Comparison of ENCODE assay signal across 12 cellular contexts in genomic region chr11:11973361-11973800, GRCh38. TPM values are rescaled to one million over a fixed set of nuclear protein-coding genes. Genes with fewer than 3 reads are reported as not detected.
A peak's percentile ranks its signal among the peaks of the same experiment; 100 is the strongest.
DNase-seq lines count a peak whose midpoint lies in the region; ATAC-seq and TF ChIP-seq lines count a peak whose summit lies in the region.
"Had no signal": no experiment of that assay in that cellular context is flagged by ENCODE, and none has a peak within 500 bp of the region (broad histone marks: within the 10 kb centered on the region; RNA-seq: fewer than 3 reads in every experiment).

No MANE protein-coding gene starts in this region.

- peak; percentile 83 for ATAC-seq in right cardiac atrium
- no peak for ATAC-seq in HG03439 (IDR thresholded peaks at IDR 0.05; ENCODE audit: unreplicated experiment)
- ATAC-seq: naive thymus-derived CD4-positive, alpha-beta T cell had no signal

- peak; percentile 88 for DNase-seq in AG10803 (ENCODE audit: low read depth)
- peak; percentile 87 to 95 (median 91) for DNase-seq in right cardiac atrium
- peak; percentile 93 for DNase-seq in posterior vena cava (ENCODE audit: low spot score)
- no peak for DNase-seq in COLO668 (lab: John Stamatoyannopoulos, UW; ENCODE audit: unreplicated experiment)
- no peak for DNase-seq in SJCRH30
- DNase-seq in NK-92 treated with Interleukin-12 subunit alpha and Interleukin-12 subunit beta, amount 100 ng/mL, for 24 hours (lab: John Stamatoyannopoulos, UW), result no peak
- DNase-seq: CD4-positive, alpha-beta memory T cell; NCI-H2171 had no signal

- H3K4me3 Mint-ChIP-seq in brain, result peak overlapping the region in 3 of 5 experiments; percentile 5 to 60 (median 46)
- H3K4me3 Mint-ChIP-seq: CD4-positive, alpha-beta memory T cell; naive thymus-derived CD4-positive, alpha-beta T cell had no signal

- H3K27me3 ChIP-seq in right cardiac atrium (ENCODE audit: control insufficient read depth, insufficient read depth) (no peaks in the 10 kb centered on the region), SJCRH30 (no peaks in the 10 kb centered on the region)

- no peaks in the 10 kb centered on the region for H3K36me3 ChIP-seq in SJCRH30

- peaks cover 0 to 3% (median 0%) of the 10 kb centered on the region in 5 experiments for H3K9me3 Mint-ChIP-seq in brain
- H3K9me3 Mint-ChIP-seq: CD4-positive, alpha-beta memory T cell; naive thymus-derived CD4-positive, alpha-beta T cell had no signal

- peak overlapping the region; percentile 96 for H3K27ac ChIP-seq in right cardiac atrium (ENCODE audit: low read length)
- no peak overlapping the region for H3K27ac ChIP-seq in SJCRH30
- H3K27ac ChIP-seq: VCaP had no signal

- intact Hi-C loops in right cardiac atrium (cut with DNase I), result loop anchor here in 1 of 4 donors (10.0 kb wide), 1 partner anchor 51 kb away; no protein-coding TSS in a partner anchor
- intact Hi-C loops in posterior vena cava (cut with DNase I), result loop anchor here in 1 of 2 donors (5.0 kb wide), 1 partner anchor 34 kb away; the partner anchor contains the start of gene DKK3

- TF ChIP-seq CTCF in AG10803 (conservative IDR thresholded peaks at IDR 0.05; ENCODE audit: low read length) (no peak), brain (conservative IDR thresholded peaks at IDR 0.05) (no peak)

- no peaks in the 10 kb centered on the region for H3K27me3 Mint-ChIP-seq in brain
- H3K27me3 Mint-ChIP-seq: CD4-positive, alpha-beta memory T cell had no signal

- H3K4me1 ChIP-seq in right cardiac atrium (ENCODE audit: control insufficient read depth, insufficient read depth, low read length) (peaks cover 59% of the 10 kb centered on the region), SJCRH30 (peaks cover 33% of the 10 kb centered on the region)

- peak overlapping the region; percentile 88 to 98 (median 93) for H3K27ac Mint-ChIP-seq in brain
- H3K27ac Mint-ChIP-seq: naive thymus-derived CD4-positive, alpha-beta T cell had no signal

- 14% methylated on average over 8 of the region's 8 CpGs for WGBS in right cardiac atrium

- no peaks in the 10 kb centered on the region for H3K9me3 ChIP-seq in right cardiac atrium (ENCODE audit: control insufficient read depth, low read length)
- no peaks in the 10 kb centered on the region for H3K9me3 ChIP-seq in SJCRH30 (replicated peaks)

- no peak overlapping the region for H3K4me3 ChIP-seq in AG10803 (ENCODE audit: low read length)
- H3K4me3 ChIP-seq in right cardiac atrium (ENCODE audit: low read length), result no peak overlapping the region
- H3K4me3 ChIP-seq in SJCRH30, result no peak overlapping the region

- peaks cover 31% of the 10 kb centered on the region for H3K36me3 Mint-ChIP-seq in brain
- H3K36me3 Mint-ChIP-seq: CD4-positive, alpha-beta memory T cell; naive thymus-derived CD4-positive, alpha-beta T cell had no signal

- peaks cover 87% of the 10 kb centered on the region for H3K4me1 Mint-ChIP-seq in brain

RNA-seq across cellular contexts. Expression of gene DKK3, which starts 35.0 kb away (rescaled TPM):
- polyA plus RNA-seq in brain (ENCODE audit: insufficient read depth, low read depth, low replicate concordance) (236 TPM), right cardiac atrium (2,307 TPM)
- total RNA-seq in right cardiac atrium (1,000 to 10,000 TPM; 2,567 to 3,299 (median 2,969) TPM), posterior vena cava (100 to 1,000 TPM; 117 to 138 TPM)
- 11.7 and 13.9 TPM in 2 replicates for total RNA-seq in SJCRH30 (2014; rRNA removed; shearing (Covaris generic))

Comparison
In these comparisons a context has a peak if more than half of its experiments do, and no peak if none do; other contexts are left out.
1. DNase-seq: peak in AG10803 (single experiment), right cardiac atrium (3 of 3) and posterior vena cava (single experiment); none in COLO668 (single experiment), SJCRH30 (0 of 2) and NK-92 treated with Interleukin-12 subunit alpha and Interleukin-12 subunit beta, amount 100 ng/mL, for 24 hours (single experiment).
2. RNA of gene DKK3, which starts 35.0 kb away (total RNA-seq): 2,567 to 3,299 TPM in right cardiac atrium; 117 to 138 TPM in posterior vena cava and 11.7 to 13.9 TPM in SJCRH30; every median in the first group is over 10 times any median in the second.